In the genomic region with DNA sequence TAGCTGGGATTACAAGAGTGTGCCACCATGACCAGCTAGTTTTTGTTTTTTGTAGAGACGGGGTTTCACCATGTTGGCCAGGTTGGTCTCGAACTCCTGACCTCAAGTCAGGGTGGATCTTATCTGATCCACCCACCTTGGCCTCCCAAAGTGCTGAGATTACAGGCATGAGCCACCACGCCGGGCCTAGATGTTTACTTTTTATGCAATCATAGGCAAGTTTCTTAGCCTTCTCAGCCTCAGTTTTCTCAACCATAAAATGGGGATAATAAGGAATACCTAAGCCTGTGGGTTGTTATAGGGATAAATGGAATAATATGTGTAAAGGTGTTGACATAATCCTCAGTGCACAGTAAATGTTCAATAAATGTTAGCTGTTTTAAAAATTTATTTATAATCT, we compare ENCODE assay signal across 1 cellular context.
TF ChIP-seq lines count a peak whose summit lies in the region.

No MANE protein-coding gene starts in this region.

TF ChIP-seq in K562, 482 proteins besides CTCF, POLR2A, EP300 and RAD21 (continued from another document and continues in another):
- TF ChIP-seq, protein P1, sequence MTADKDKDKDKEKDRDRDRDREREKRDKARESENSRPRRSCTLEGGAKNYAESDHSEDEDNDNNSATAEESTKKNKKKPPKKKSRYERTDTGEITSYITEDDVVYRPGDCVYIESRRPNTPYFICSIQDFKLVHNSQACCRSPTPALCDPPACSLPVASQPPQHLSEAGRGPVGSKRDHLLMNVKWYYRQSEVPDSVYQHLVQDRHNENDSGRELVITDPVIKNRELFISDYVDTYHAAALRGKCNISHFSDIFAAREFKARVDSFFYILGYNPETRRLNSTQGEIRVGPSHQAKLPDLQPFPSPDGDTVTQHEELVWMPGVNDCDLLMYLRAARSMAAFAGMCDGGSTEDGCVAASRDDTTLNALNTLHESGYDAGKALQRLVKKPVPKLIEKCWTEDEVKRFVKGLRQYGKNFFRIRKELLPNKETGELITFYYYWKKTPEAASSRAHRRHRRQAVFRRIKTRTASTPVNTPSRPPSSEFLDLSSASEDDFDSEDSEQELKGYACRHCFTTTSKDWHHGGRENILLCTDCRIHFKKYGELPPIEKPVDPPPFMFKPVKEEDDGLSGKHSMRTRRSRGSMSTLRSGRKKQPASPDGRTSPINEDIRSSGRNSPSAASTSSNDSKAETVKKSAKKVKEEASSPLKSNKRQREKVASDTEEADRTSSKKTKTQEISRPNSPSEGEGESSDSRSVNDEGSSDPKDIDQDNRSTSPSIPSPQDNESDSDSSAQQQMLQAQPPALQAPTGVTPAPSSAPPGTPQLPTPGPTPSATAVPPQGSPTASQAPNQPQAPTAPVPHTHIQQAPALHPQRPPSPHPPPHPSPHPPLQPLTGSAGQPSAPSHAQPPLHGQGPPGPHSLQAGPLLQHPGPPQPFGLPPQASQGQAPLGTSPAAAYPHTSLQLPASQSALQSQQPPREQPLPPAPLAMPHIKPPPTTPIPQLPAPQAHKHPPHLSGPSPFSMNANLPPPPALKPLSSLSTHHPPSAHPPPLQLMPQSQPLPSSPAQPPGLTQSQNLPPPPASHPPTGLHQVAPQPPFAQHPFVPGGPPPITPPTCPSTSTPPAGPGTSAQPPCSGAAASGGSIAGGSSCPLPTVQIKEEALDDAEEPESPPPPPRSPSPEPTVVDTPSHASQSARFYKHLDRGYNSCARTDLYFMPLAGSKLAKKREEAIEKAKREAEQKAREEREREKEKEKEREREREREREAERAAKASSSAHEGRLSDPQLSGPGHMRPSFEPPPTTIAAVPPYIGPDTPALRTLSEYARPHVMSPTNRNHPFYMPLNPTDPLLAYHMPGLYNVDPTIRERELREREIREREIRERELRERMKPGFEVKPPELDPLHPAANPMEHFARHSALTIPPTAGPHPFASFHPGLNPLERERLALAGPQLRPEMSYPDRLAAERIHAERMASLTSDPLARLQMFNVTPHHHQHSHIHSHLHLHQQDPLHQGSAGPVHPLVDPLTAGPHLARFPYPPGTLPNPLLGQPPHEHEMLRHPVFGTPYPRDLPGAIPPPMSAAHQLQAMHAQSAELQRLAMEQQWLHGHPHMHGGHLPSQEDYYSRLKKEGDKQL (CRISPR knock-in tag; IDR thresholded peaks at IDR 0.05; ENCODE audit: borderline replicate concordance): no peak
- no peak for TF ChIP-seq PML (IDR thresholded peaks at IDR 0.05; ENCODE audit: low read length)
- TF ChIP-seq BACH1 (tag; IDR thresholded peaks at IDR 0.05): no peak
- TF ChIP-seq ZNF175 (CRISPR knock-in tag; IDR thresholded peaks at IDR 0.05; ENCODE audit: low read depth): no peak
- no peak for TF ChIP-seq TFAM (CRISPR knock-in tag; conservative IDR thresholded peaks at IDR 0.05)
- TF ChIP-seq, protein P2, sequence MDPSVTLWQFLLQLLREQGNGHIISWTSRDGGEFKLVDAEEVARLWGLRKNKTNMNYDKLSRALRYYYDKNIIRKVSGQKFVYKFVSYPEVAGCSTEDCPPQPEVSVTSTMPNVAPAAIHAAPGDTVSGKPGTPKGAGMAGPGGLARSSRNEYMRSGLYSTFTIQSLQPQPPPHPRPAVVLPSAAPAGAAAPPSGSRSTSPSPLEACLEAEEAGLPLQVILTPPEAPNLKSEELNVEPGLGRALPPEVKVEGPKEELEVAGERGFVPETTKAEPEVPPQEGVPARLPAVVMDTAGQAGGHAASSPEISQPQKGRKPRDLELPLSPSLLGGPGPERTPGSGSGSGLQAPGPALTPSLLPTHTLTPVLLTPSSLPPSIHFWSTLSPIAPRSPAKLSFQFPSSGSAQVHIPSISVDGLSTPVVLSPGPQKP (CRISPR knock-in tag; IDR thresholded peaks at IDR 0.05): no peak
- 0 out of 2 replicates have a peak, but pooled peaks have one; percentile 17 for TF ChIP-seq DPF2 (IDR thresholded peaks at IDR 0.05)
- no peak for TF ChIP-seq GTF2A2 (tag; IDR thresholded peaks at IDR 0.05)
- TF ChIP-seq JUN (IDR thresholded peaks at IDR 0.05; ENCODE audit: borderline replicate concordance, low read depth, low read length): no peak
- no peak for TF ChIP-seq JUN (CRISPR knock-in tag; IDR thresholded peaks at IDR 0.05; ENCODE audit: borderline replicate concordance)
- TF ChIP-seq SREBF1 (IDR thresholded peaks at IDR 0.05; ENCODE audit: borderline replicate concordance, low read depth, low read length): no peak
- no peak for TF ChIP-seq KLF16 (IDR thresholded peaks at IDR 0.05)
- no peak for TF ChIP-seq SRSF7 (optimal IDR thresholded peaks at IDR 0.05; ENCODE audit: low read depth, low read length)
- no peak for TF ChIP-seq NR3C1 (CRISPR knock-in tag; IDR thresholded peaks at IDR 0.05)
- no peak for TF ChIP-seq HMG20A (CRISPR knock-in tag; conservative IDR thresholded peaks at IDR 0.05)
- TF ChIP-seq, protein P3, sequence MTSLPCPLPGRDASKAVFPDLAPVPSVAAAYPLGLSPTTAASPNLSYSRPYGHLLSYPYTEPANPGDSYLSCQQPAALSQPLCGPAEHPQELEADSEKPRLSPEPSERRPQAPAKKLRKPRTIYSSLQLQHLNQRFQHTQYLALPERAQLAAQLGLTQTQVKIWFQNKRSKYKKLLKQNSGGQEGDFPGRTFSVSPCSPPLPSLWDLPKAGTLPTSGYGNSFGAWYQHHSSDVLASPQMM (CRISPR knock-in tag; IDR thresholded peaks at IDR 0.05): no peak
- TF ChIP-seq BCOR (IDR thresholded peaks at IDR 0.05): peak; percentile 94
- TF ChIP-seq, protein P4, sequence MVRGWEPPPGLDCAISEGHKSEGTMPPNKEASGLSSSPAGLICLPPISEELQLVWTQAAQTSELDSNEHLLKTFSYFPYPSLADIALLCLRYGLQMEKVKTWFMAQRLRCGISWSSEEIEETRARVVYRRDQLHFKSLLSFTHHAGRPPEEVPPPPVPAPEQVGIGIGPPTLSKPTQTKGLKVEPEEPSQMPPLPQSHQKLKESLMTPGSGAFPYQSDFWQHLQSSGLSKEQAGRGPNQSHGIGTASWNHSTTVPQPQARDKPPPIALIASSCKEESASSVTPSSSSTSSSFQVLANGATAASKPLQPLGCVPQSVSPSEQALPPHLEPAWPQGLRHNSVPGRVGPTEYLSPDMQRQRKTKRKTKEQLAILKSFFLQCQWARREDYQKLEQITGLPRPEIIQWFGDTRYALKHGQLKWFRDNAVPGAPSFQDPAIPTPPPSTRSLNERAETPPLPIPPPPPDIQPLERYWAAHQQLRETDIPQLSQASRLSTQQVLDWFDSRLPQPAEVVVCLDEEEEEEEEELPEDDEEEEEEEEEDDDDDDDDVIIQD (CRISPR knock-in tag; IDR thresholded peaks at IDR 0.05): no peak
- no peak for TF ChIP-seq SMAD1 (IDR thresholded peaks at IDR 0.05; ENCODE audit: low read depth, low read length, partially characterized antibody)
- no peak for TF ChIP-seq ZNF165 (CRISPR knock-in tag; IDR thresholded peaks at IDR 0.05; ENCODE audit: borderline replicate concordance)
- TF ChIP-seq HNRNPK (IDR thresholded peaks at IDR 0.05; ENCODE audit: low read depth, low read length, poor library complexity, severe bottlenecking): no peak
- TF ChIP-seq, protein P5, sequence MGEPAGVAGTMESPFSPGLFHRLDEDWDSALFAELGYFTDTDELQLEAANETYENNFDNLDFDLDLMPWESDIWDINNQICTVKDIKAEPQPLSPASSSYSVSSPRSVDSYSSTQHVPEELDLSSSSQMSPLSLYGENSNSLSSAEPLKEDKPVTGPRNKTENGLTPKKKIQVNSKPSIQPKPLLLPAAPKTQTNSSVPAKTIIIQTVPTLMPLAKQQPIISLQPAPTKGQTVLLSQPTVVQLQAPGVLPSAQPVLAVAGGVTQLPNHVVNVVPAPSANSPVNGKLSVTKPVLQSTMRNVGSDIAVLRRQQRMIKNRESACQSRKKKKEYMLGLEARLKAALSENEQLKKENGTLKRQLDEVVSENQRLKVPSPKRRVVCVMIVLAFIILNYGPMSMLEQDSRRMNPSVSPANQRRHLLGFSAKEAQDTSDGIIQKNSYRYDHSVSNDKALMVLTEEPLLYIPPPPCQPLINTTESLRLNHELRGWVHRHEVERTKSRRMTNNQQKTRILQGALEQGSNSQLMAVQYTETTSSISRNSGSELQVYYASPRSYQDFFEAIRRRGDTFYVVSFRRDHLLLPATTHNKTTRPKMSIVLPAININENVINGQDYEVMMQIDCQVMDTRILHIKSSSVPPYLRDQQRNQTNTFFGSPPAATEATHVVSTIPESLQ (CRISPR knock-in tag; IDR thresholded peaks at IDR 0.05): no peak
- TF ChIP-seq, protein P6, sequence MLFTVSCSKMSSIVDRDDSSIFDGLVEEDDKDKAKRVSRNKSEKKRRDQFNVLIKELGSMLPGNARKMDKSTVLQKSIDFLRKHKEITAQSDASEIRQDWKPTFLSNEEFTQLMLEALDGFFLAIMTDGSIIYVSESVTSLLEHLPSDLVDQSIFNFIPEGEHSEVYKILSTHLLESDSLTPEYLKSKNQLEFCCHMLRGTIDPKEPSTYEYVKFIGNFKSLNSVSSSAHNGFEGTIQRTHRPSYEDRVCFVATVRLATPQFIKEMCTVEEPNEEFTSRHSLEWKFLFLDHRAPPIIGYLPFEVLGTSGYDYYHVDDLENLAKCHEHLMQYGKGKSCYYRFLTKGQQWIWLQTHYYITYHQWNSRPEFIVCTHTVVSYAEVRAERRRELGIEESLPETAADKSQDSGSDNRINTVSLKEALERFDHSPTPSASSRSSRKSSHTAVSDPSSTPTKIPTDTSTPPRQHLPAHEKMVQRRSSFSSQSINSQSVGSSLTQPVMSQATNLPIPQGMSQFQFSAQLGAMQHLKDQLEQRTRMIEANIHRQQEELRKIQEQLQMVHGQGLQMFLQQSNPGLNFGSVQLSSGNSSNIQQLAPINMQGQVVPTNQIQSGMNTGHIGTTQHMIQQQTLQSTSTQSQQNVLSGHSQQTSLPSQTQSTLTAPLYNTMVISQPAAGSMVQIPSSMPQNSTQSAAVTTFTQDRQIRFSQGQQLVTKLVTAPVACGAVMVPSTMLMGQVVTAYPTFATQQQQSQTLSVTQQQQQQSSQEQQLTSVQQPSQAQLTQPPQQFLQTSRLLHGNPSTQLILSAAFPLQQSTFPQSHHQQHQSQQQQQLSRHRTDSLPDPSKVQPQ (CRISPR knock-in tag; IDR thresholded peaks at IDR 0.05; ENCODE audit: borderline replicate concordance): no peak
- no peak for TF ChIP-seq ZNF589 (CRISPR knock-in tag; IDR thresholded peaks at IDR 0.05; ENCODE audit: low read depth)
- no peak for TF ChIP-seq TCF7 (IDR thresholded peaks at IDR 0.05; ENCODE audit: borderline replicate concordance)
- TF ChIP-seq ZNF445 (CRISPR knock-in tag; IDR thresholded peaks at IDR 0.05; ENCODE audit: low read depth): no peak
- TF ChIP-seq MTA1 (IDR thresholded peaks at IDR 0.05; ENCODE audit: borderline replicate concordance): no peak
- no peak for TF ChIP-seq SMAD3 (CRISPR knock-in tag; conservative IDR thresholded peaks at IDR 0.05)
- TF ChIP-seq CHD4 (IDR thresholded peaks at IDR 0.05; ENCODE audit: insufficient read depth, insufficient replicate concordance, low read depth, low read length, poor library complexity, severe bottlenecking): peak; percentile 67
- TF ChIP-seq, protein P7, sequence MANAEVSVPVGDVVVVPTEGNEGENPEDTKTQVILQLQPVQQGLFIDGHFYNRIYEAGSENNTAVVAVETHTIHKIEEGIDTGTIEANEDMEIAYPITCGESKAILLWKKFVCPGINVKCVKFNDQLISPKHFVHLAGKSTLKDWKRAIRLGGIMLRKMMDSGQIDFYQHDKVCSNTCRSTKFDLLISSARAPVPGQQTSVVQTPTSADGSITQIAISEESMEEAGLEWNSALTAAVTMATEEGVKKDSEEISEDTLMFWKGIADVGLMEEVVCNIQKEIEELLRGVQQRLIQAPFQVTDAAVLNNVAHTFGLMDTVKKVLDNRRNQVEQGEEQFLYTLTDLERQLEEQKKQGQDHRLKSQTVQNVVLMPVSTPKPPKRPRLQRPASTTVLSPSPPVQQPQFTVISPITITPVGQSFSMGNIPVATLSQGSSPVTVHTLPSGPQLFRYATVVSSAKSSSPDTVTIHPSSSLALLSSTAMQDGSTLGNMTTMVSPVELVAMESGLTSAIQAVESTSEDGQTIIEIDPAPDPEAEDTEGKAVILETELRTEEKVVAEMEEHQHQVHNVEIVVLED (CRISPR knock-in tag; IDR thresholded peaks at IDR 0.05): no peak
- TF ChIP-seq SRSF1 (IDR thresholded peaks at IDR 0.05; ENCODE audit: low read depth, low read length): no peak
- TF ChIP-seq, protein P8, sequence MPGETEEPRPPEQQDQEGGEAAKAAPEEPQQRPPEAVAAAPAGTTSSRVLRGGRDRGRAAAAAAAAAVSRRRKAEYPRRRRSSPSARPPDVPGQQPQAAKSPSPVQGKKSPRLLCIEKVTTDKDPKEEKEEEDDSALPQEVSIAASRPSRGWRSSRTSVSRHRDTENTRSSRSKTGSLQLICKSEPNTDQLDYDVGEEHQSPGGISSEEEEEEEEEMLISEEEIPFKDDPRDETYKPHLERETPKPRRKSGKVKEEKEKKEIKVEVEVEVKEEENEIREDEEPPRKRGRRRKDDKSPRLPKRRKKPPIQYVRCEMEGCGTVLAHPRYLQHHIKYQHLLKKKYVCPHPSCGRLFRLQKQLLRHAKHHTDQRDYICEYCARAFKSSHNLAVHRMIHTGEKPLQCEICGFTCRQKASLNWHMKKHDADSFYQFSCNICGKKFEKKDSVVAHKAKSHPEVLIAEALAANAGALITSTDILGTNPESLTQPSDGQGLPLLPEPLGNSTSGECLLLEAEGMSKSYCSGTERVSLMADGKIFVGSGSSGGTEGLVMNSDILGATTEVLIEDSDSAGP (CRISPR knock-in tag; IDR thresholded peaks at IDR 0.05): no peak
- TF ChIP-seq GTF2F1 (IDR thresholded peaks at IDR 0.05; ENCODE audit: low read depth, low read length): no peak
- no peak for TF ChIP-seq ZNF57 (CRISPR knock-in tag; IDR thresholded peaks at IDR 0.05)
- TF ChIP-seq CC2D1A (IDR thresholded peaks at IDR 0.05): 0 out of 2 replicates have a peak, but pooled peaks have one; percentile 18
- no peak for TF ChIP-seq PRPF4 (IDR thresholded peaks at IDR 0.05; ENCODE audit: insufficient read depth, low read depth, low read length, poor library complexity, severe bottlenecking)
- TF ChIP-seq, protein P9, sequence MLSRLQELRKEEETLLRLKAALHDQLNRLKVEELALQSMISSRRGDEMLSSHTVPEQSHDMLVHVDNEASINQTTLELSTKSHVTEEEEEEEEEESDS (CRISPR knock-in tag; IDR thresholded peaks at IDR 0.05): no peak
- TF ChIP-seq GABPA (tag; conservative IDR thresholded peaks at IDR 0.05; ENCODE audit: low read depth): no peak
- TF ChIP-seq ZNF212 (CRISPR knock-in tag; IDR thresholded peaks at IDR 0.05): no peak
- TF ChIP-seq ZNF79 (CRISPR knock-in tag; IDR thresholded peaks at IDR 0.05; ENCODE audit: low read depth): no peak
- no peak for TF ChIP-seq ZNF668 (CRISPR knock-in tag; IDR thresholded peaks at IDR 0.05)
- TF ChIP-seq MEIS2 (IDR thresholded peaks at IDR 0.05; ENCODE audit: partially characterized antibody): no peak
- TF ChIP-seq NELFE (IDR thresholded peaks at IDR 0.05; ENCODE audit: insufficient read depth, insufficient read length): no peak
- no peak for TF ChIP-seq MTF1 (CRISPR knock-in tag; IDR thresholded peaks at IDR 0.05; ENCODE audit: borderline replicate concordance)
- no peak for TF ChIP-seq ERF (CRISPR knock-in tag; IDR thresholded peaks at IDR 0.05)
- no peak for TF ChIP-seq ZNF75A (CRISPR knock-in tag; IDR thresholded peaks at IDR 0.05)
- TF ChIP-seq POU5F1 (IDR thresholded peaks at IDR 0.05; ENCODE audit: borderline replicate concordance, low read depth, low read length, partially characterized antibody): no peak
- TF ChIP-seq TBP (optimal IDR thresholded peaks at IDR 0.05; ENCODE audit: low read depth, low read length): no peak
